Comparison of ENCODE assay signal across 21 cellular contexts in the genomic region with DNA sequence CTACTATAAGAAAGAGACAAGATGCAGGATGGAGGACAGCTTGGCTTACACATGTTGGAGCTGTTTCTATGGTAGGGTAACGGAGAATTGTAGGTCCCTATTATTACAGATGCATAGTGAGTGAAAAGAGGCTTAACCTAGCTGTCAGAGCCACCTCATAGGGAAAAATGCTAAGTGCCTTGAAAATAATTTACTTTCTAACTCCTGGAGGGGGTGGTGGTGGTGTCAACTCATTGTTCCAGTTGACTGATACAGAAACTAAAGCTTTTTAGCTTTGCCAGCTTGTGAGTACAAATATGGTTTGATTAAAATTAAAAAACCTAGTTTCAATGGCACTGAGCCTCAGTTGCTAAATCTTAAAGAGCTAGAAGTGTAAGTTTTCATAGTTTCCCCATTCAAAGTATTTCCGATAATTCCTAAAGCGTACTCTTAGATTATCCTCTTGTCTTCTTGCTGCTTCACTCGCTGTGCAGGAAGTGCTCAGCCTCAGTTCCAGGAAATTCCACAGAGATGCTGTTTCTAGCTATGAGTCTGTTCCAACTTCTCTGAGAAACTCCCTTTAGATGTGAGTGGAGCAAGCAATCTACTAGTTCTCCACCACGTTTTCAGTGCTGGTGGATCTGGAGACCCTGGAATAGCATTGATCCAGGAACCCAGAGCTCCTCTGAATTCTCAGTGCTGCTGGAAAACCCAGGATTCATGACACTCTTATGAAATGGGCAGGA.
DNase-seq lines count a peak whose midpoint lies in the region; ATAC-seq lines count a peak whose summit lies in the region.
"Had no signal": no experiment of that assay in that cellular context is flagged by ENCODE, and none has a peak within 500 bp of the region (broad histone marks: within the 10 kb centered on the region; RNA-seq: fewer than 3 reads in every experiment).

No MANE protein-coding gene starts in this region.

- no peaks in the 10 kb centered on the region for H3K36me3 Mint-ChIP-seq in activated T-cell treated with anti-CD3 and anti-CD28 coated beads, Interleukin-2, amount 50 U/mL, for 24 hours (ENCODE audit: low read depth)
- no peaks in the 10 kb centered on the region for H3K36me3 Mint-ChIP-seq in T-helper 2 cell treated with Interferon-gamma antibody and Interleukin-4, amounts not matched to agents 5 μg/mL and 100 μg/mL, for 36 hours (ENCODE audit: low read depth)

- ATAC-seq in GM19463 (IDR thresholded peaks at IDR 0.05; ENCODE audit: unreplicated experiment): peak; percentile 53
- ATAC-seq in GM21390 (IDR thresholded peaks at IDR 0.05; ENCODE audit: unreplicated experiment): no peak
- ATAC-seq: left lung, right lobe of liver had no signal

- peak overlapping the region; percentile 52 for H3K27ac Mint-ChIP-seq in activated T-cell treated with anti-CD3 and anti-CD28 coated beads, Interleukin-2, amount 50 U/mL, for 24 hours
- H3K27ac Mint-ChIP-seq in T-helper 2 cell treated with Interferon-gamma antibody and Interleukin-4, amounts not matched to agents 5 μg/mL and 100 μg/mL, for 36 hours: peak overlapping the region; percentile 58
- H3K27ac Mint-ChIP-seq: HFFc6, nephron had no signal

- H3K4me1 Mint-ChIP-seq in activated T-cell treated with anti-CD3 and anti-CD28 coated beads, Interleukin-2, amount 50 U/mL, for 24 hours (ENCODE audit: low read depth): peaks cover 18% of the 10 kb centered on the region
- peaks cover 32% of the 10 kb centered on the region for H3K4me1 Mint-ChIP-seq in T-helper 2 cell treated with Interferon-gamma antibody and Interleukin-4, amounts not matched to agents 5 μg/mL and 100 μg/mL, for 36 hours (ENCODE audit: low read depth)

- H3K9me3 Mint-ChIP-seq in activated T-cell treated with anti-CD3 and anti-CD28 coated beads, Interleukin-2, amount 50 U/mL, for 24 hours: no peaks in the 10 kb centered on the region
- peaks cover 9% of the 10 kb centered on the region for H3K9me3 Mint-ChIP-seq in T-helper 2 cell treated with Interferon-gamma antibody and Interleukin-4, amounts not matched to agents 5 μg/mL and 100 μg/mL, for 36 hours

- H3K4me3 Mint-ChIP-seq in activated T-cell treated with anti-CD3 and anti-CD28 coated beads, Interleukin-2, amount 50 U/mL, for 24 hours: peak overlapping the region; percentile 24
- peak overlapping the region; percentile 39 for H3K4me3 Mint-ChIP-seq in T-helper 2 cell treated with Interferon-gamma antibody and Interleukin-4, amounts not matched to agents 5 μg/mL and 100 μg/mL, for 36 hours
- H3K4me3 Mint-ChIP-seq: HFFc6, nephron had no signal

- peaks cover 22% of the 10 kb centered on the region for H3K27me3 Mint-ChIP-seq in activated T-cell treated with anti-CD3 and anti-CD28 coated beads, Interleukin-2, amount 50 U/mL, for 24 hours
- H3K27me3 Mint-ChIP-seq in T-helper 2 cell treated with Interferon-gamma antibody and Interleukin-4, amounts not matched to agents 5 μg/mL and 100 μg/mL, for 36 hours (ENCODE audit: low read depth): no peaks in the 10 kb centered on the region

- DNase-seq in activated T-cell treated with anti-CD3 and anti-CD28 coated beads, Interleukin-2, amount 50 U/mL, for 24 hours: no peak
- DNase-seq in activated T-cell treated with anti-CD3 and anti-CD28 coated beads, Interleukin-2, amount 50 U/mL, for 1 hour: no peak
- peak; percentile 30 for DNase-seq in T-helper 2 cell treated with Interferon-gamma antibody and Interleukin-4, amounts not matched to agents 5 μg/mL and 100 μg/mL, for 36 hours (ENCODE audit: low spot score)
- DNase-seq in dermis blood vessel endothelial cell (peak; percentile 3), NCI-H1930 (lab: John Stamatoyannopoulos, UW) (no peak)
- DNase-seq in stimulated activated naive CD4-positive, alpha-beta T cell (lab: John Stamatoyannopoulos, UW): no peak
- DNase-seq: activated gamma-delta T cell, amygdala, caudate nucleus, DMS79 treated with DMSO at 0.1 percent for 48 hours, heart right ventricle, HFFc6, Kasumi-1, left lung, midbrain, NCI-H1694 treated with DMSO at 0.1 percent for 48 hours, right lobe of liver, SIG-M5 had no signal

Comparison
In these comparisons a context has a peak if more than half of its experiments do, and no peak if none do; other contexts are left out.
1. DNase-seq: peak in T-helper 2 cell treated with Interferon-gamma antibody and Interleukin-4, amounts not matched to agents 5 μg/mL and 100 μg/mL, for 36 hours (single experiment) and dermis blood vessel endothelial cell (single experiment); none in activated T-cell treated with anti-CD3 and anti-CD28 coated beads, Interleukin-2, amount 50 U/mL, for 24 hours (single experiment), activated T-cell treated with anti-CD3 and anti-CD28 coated beads, Interleukin-2, amount 50 U/mL, for 1 hour (single experiment), stimulated activated naive CD4-positive, alpha-beta T cell (0 of 6) and NCI-H1930 (0 of 2).